1 cellular context compared by ENCODE assay signal in genomic region chr1:151992345-151993083, GRCh38.
TF ChIP-seq lines count a peak whose summit lies in the region.

No MANE protein-coding gene starts in this region.

TF ChIP-seq in HCT116, 20 proteins besides CTCF, POLR2A, EP300 and RAD21 (continued from another document):
- TF ChIP-seq ZBTB33 (IDR thresholded peaks at IDR 0.05; ENCODE audit: extremely low read depth, insufficient replicate concordance, low read length) = peak; percentile 74
- TF ChIP-seq YY1 (IDR thresholded peaks at IDR 0.05; ENCODE audit: extremely low read depth, insufficient replicate concordance, low read depth, low read length) = peak; percentile 67
- TF ChIP-seq MAX (IDR thresholded peaks at IDR 0.05) = peak; percentile 88
- TF ChIP-seq SIN3A (IDR thresholded peaks at IDR 0.05; ENCODE audit: low read depth) = peak; percentile 99
- TF ChIP-seq TCF7L2 (IDR thresholded peaks at IDR 0.05; ENCODE audit: borderline replicate concordance, extremely low read depth, insufficient read depth, insufficient read length) = peak; percentile 87
- peak; percentile 97 for TF ChIP-seq FOSL1 (IDR thresholded peaks at IDR 0.05; ENCODE audit: low read depth)
- TF ChIP-seq JUND (IDR thresholded peaks at IDR 0.05) = peak; percentile 98
- peak; percentile 49 for TF ChIP-seq EGR1 (IDR thresholded peaks at IDR 0.05; ENCODE audit: low read depth)
